In genomic region chr21:38944903-38945302, GRCh38 we compare ENCODE assay signal across 13 cellular contexts.
"Had no signal": no experiment of that assay in that cellular context is flagged by ENCODE, and none has a peak within 500 bp of the region (broad histone marks: within the 10 kb centered on the region; RNA-seq: fewer than 3 reads in every experiment).

No MANE protein-coding gene starts in this region.

- H3K27ac ChIP-seq: pancreas, skin epidermis, tibial artery, vagina had no signal

- FAIRE-seq: pancreas had no signal

- H3K4me3 ChIP-seq: pancreas, skin epidermis, tibial artery, vagina had no signal

- H3K27ac Mint-ChIP-seq: activated CD4-positive, alpha-beta T cell treated with anti-CD3 and anti-CD28 coated beads for 36 hours; activated CD8-positive, alpha-beta T cell treated with anti-CD3 and anti-CD28 coated beads, Interleukin-2, amount 10 ng/mL, durations not matched to agents 7 days and 5 days had no signal

- H3K4me3 Mint-ChIP-seq: activated CD4-positive, alpha-beta T cell treated with anti-CD3 and anti-CD28 coated beads for 36 hours; activated CD8-positive, alpha-beta T cell treated with anti-CD3 and anti-CD28 coated beads, Interleukin-2, amount 10 ng/mL, durations not matched to agents 7 days and 5 days; nephron had no signal

- H3K27me3 ChIP-seq: pancreas, tibial artery, vagina had no signal

- H3K4me1 ChIP-seq: pancreas, tibial artery had no signal

- H3K9me3 Mint-ChIP-seq: nephron had no signal

- H3K36me3 ChIP-seq: pancreas, tibial artery, vagina had no signal

- DNase-seq: activated CD4-positive, alpha-beta T cell treated with anti-CD3 and anti-CD28 coated beads for 36 hours; activated CD8-positive, alpha-beta memory T cell treated with anti-CD3 and anti-CD28 coated beads, Interleukin-2, amount 50 U/mL, for 48 hours; activated CD8-positive, alpha-beta T cell treated with anti-CD3 and anti-CD28 coated beads, Interleukin-2, amount 10 ng/mL, durations not matched to agents 7 days and 5 days; activated naive CD4-positive, alpha-beta T cell treated with Interleukin-2 at 50 U/mL for 16 hours; central memory CD4-positive, alpha-beta T cell; effector memory CD4-positive, alpha-beta T cell; hippocampal formation; mammary epithelial cell; pancreas; tibial artery had no signal

- H3K27me3 Mint-ChIP-seq: activated CD4-positive, alpha-beta T cell treated with anti-CD3 and anti-CD28 coated beads for 36 hours had no signal

- ATAC-seq: activated CD4-positive, alpha-beta T cell treated with anti-CD3 and anti-CD28 coated beads for 36 hours; activated CD8-positive, alpha-beta T cell treated with anti-CD3 and anti-CD28 coated beads, Interleukin-2, amount 10 ng/mL, durations not matched to agents 7 days and 5 days; pancreas had no signal

- H3K9me3 ChIP-seq: pancreas, tibial artery, vagina had no signal

- H3K4me1 Mint-ChIP-seq: activated CD4-positive, alpha-beta T cell treated with anti-CD3 and anti-CD28 coated beads for 36 hours had no signal
